Comparison of ENCODE assay signal across 27 cellular contexts in the genomic region with DNA sequence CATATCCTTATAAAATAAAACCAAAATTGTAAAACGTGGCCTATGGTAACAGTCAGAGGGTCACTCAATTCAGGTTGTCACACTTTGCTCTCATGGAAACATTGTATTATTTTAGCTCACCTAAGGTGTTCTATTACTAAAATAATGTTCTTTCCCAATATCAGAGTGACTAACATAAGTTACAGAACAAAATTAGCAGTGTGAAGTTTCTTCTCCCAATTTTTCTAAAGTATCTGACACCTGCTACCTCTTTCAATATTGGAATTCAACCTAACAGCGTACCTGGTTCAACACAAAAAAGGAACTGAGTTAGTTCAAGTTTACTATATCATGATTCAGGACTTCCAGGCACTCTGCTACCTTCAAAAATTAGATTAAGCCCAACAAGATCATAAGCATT.
DNase-seq lines count a peak whose midpoint lies in the region; ATAC-seq, FAIRE-seq and TF ChIP-seq lines count a peak whose summit lies in the region.
"Had no signal": no experiment of that assay in that cellular context is flagged by ENCODE, and none has a peak within 500 bp of the region (broad histone marks: within the 10 kb centered on the region; RNA-seq: fewer than 3 reads in every experiment).

No MANE protein-coding gene starts in this region.

- no peak for TF ChIP-seq EP300 in K562 (IDR thresholded peaks at IDR 0.05; ENCODE audit: low read length)

- no peak for DNase-seq in stimulated activated naive CD8-positive, alpha-beta T cell treated with anti-CD3 and anti-CD28 coated beads, Interleukin-15, Interleukin-2, amounts not matched to agents 100 U/mL and 50 U/mL, for 24 hours
- no peak for DNase-seq in T-helper 17 cell
- DNase-seq in K562 (ENCODE audit: extremely low read depth in 1 of 4, low spot score in 3 of 4), result no peak
- no peak for DNase-seq in KG1 (lab: John Stamatoyannopoulos, UW)
- DNase-seq in NK-92 treated with Interleukin-12 subunit alpha and Interleukin-12 subunit beta, amount 100 ng/mL, for 24 hours (lab: John Stamatoyannopoulos, UW), result no peak
- DNase-seq: activated CD4-positive, CD25-positive, alpha-beta regulatory T cell treated with anti-CD3 and anti-CD28 coated beads, Interleukin-2, amount 50 U/mL, for 72 hours; activated gamma-delta T cell; amygdala; dermis blood vessel endothelial cell; islet precursor cell; left ventricle myocardium superior; naive B cell; NCI-H1436 treated with DMSO at 0.1 percent for 48 hours; NCI-H2107; NCI-H446 treated with DMSO at 0.1 percent for 48 hours; ovary; PC-9; retina; SHP77; SW 1271; testis; uterus had no signal

- no peak overlapping the region for H3K27ac ChIP-seq in K562 (ENCODE audit: extremely low read depth, low read depth, low read length)
- H3K27ac ChIP-seq: C4-2B, cardiac muscle cell, KMS-11, ovary, PC-9, testis, uterus had no signal

- H3K27me3 Mint-ChIP-seq in stimulated activated naive CD8-positive, alpha-beta T cell treated with anti-CD3 and anti-CD28 coated beads, Interleukin-15, Interleukin-2, amounts not matched to agents 100 ng/mL and 50 ng/mL, for 24 hours, result peaks cover 3% of the 10 kb centered on the region
- no peaks in the 10 kb centered on the region for H3K27me3 Mint-ChIP-seq in T-helper 17 cell
- H3K27me3 Mint-ChIP-seq: naive B cell had no signal

- H3K27me3 ChIP-seq in K562 (ENCODE audit: control insufficient read depth in 2 of 2, insufficient read depth in 2 of 2, low read length in 2 of 2), result no peaks in the 10 kb centered on the region
- H3K27me3 ChIP-seq: cardiac muscle cell, ovary, testis, uterus had no signal

- intact Hi-C loops in K562 (cut with micrococcal nuclease), result no loop called here

- CTCF ChIA-PET in K562 (lab: Yijun Ruan, JAX; ENCODE audit: low intra/inter-chr PET ratio), result no interaction called here

- no TSS peak for BruUV-seq in K562 (replicated peaks; lab: Mats Ljungman, UMichigan)

- H4K20me1 ChIP-seq in K562 (replicated peaks; ENCODE audit: control insufficient read depth, insufficient read depth, low read length), result no peaks in the 10 kb centered on the region

- peaks cover 81% of the 10 kb centered on the region for H3K4me1 Mint-ChIP-seq in stimulated activated naive CD8-positive, alpha-beta T cell treated with anti-CD3 and anti-CD28 coated beads, Interleukin-15, Interleukin-2, amounts not matched to agents 100 ng/mL and 50 ng/mL, for 24 hours (ENCODE audit: low read depth)
- H3K4me1 Mint-ChIP-seq in T-helper 17 cell, result peaks cover 40% of the 10 kb centered on the region

- H3K4me2 ChIP-seq in K562 (ENCODE audit: insufficient read depth, low read length), result no peak overlapping the region

- in situ Hi-C loops in K562 (cut with MboI), result no loop called here

- no peak for TF ChIP-seq POLR2A in K562 (conservative IDR thresholded peaks at IDR 0.05)

- no peak overlapping the region for H2AFZ ChIP-seq in K562 (ENCODE audit: low read depth, low read length)
- H2AFZ ChIP-seq: PC-9 had no signal

- H3K27ac Mint-ChIP-seq in stimulated activated naive CD8-positive, alpha-beta T cell treated with anti-CD3 and anti-CD28 coated beads, Interleukin-15, Interleukin-2, amounts not matched to agents 100 ng/mL and 50 ng/mL, for 24 hours, result peak overlapping the region; percentile 99
- peak overlapping the region; percentile 21 for H3K27ac Mint-ChIP-seq in T-helper 17 cell
- H3K27ac Mint-ChIP-seq: naive B cell had no signal

- peak overlapping the region; percentile 95 for H3K4me3 Mint-ChIP-seq in stimulated activated naive CD8-positive, alpha-beta T cell treated with anti-CD3 and anti-CD28 coated beads, Interleukin-15, Interleukin-2, amounts not matched to agents 100 ng/mL and 50 ng/mL, for 24 hours
- no peak overlapping the region for H3K4me3 Mint-ChIP-seq in T-helper 17 cell

- FAIRE-seq in K562 (lab: Jason Lieb, UNC), result no peak

- no peaks in the 10 kb centered on the region for H3K9me3 Mint-ChIP-seq in stimulated activated naive CD8-positive, alpha-beta T cell treated with anti-CD3 and anti-CD28 coated beads, Interleukin-15, Interleukin-2, amounts not matched to agents 100 ng/mL and 50 ng/mL, for 24 hours
- H3K9me3 Mint-ChIP-seq: naive B cell had no signal

- H3K4me3 ChIP-seq in K562, result no peak overlapping the region
- H3K4me3 ChIP-seq: cardiac muscle cell, ovary, testis, uterus had no signal

- no peak for ATAC-seq in stimulated activated naive CD8-positive, alpha-beta T cell treated with anti-CD3 and anti-CD28 coated beads, Interleukin-15, Interleukin-2, amounts not matched to agents 100 U/mL and 50 U/mL, for 24 hours
- ATAC-seq in T-helper 17 cell, result no peak
- no peak for ATAC-seq in K562
- ATAC-seq in GM18498 (IDR thresholded peaks at IDR 0.05; ENCODE audit: unreplicated experiment), result no peak
- ATAC-seq: left ventricle myocardium superior had no signal

- no peak overlapping the region for H3K9ac ChIP-seq in K562 (ENCODE audit: insufficient read depth in 1 of 2, low read depth in 2 of 2, low read length in 2 of 2)
- H3K9ac ChIP-seq: KMS-11 had no signal

- H3K4me1 ChIP-seq in K562 (replicated peaks in 1 of 2; ENCODE audit: control insufficient read depth in 2 of 2, insufficient read depth in 2 of 2, low read length in 2 of 2), result peaks cover 8 to 9% of the 10 kb centered on the region in 2 experiments; a peak in 4 of 5 replicates
- H3K4me1 ChIP-seq: uterus had no signal

- POLR2A ChIA-PET in K562 (lab: Yijun Ruan, JAX), result interaction anchor here (0.6 kb wide), 1 partner anchor 35 kb away, joined by 3 read pairs; no protein-coding TSS in a partner anchor

- WGBS in K562 (ENCODE audit: insufficient coverage, low coverage, missing lambda C conversion rate), result 70% methylated on average over 2 of the region's 2 CpGs

- H3K36me3 Mint-ChIP-seq in stimulated activated naive CD8-positive, alpha-beta T cell treated with anti-CD3 and anti-CD28 coated beads, Interleukin-15, Interleukin-2, amounts not matched to agents 100 ng/mL and 50 ng/mL, for 24 hours (ENCODE audit: low read depth), result peaks cover 30% of the 10 kb centered on the region
- peaks cover 7% of the 10 kb centered on the region for H3K36me3 Mint-ChIP-seq in T-helper 17 cell (ENCODE audit: low read depth)
- H3K36me3 Mint-ChIP-seq: naive B cell had no signal

- peaks cover 36% of the 10 kb centered on the region for H3K79me2 ChIP-seq in K562 (ENCODE audit: control insufficient read depth, insufficient read depth, low read length)

- H3K36me3 ChIP-seq in K562 (ENCODE audit: control insufficient read depth, insufficient read depth, low read length), result peaks cover 8% of the 10 kb centered on the region; the same call in 2 of the 3 replicates
- H3K36me3 ChIP-seq: cardiac muscle cell, ovary, uterus had no signal

- TF ChIP-seq CTCF in K562 (IDR thresholded peaks at IDR 0.05 in 2 of 3, conservative IDR thresholded peaks at IDR 0.05 in 1 of 3; ENCODE audit: insufficient read depth in 2 of 3, low read depth in 1 of 3, low read length in 3 of 3), result no peak

- H3K9me3 ChIP-seq in T-helper 17 cell (ENCODE audit: control insufficient read depth, low read length, poor library complexity, severe bottlenecking) (no peaks in the 10 kb centered on the region), K562 (replicated peaks; ENCODE audit: control insufficient read depth, insufficient read depth, low read depth, low read length) (peaks cover 9% of the 10 kb centered on the region)
- H3K9me3 ChIP-seq: ovary, testis, uterus had no signal

- no peaks in the 10 kb centered on the region for H3K9me1 ChIP-seq in K562 (ENCODE audit: control insufficient read depth, insufficient read depth, low read length)

- TF ChIP-seq RAD21 in K562 (CRISPR knock-in tag; conservative IDR thresholded peaks at IDR 0.05 in 1 of 2, IDR thresholded peaks at IDR 0.05 in 1 of 2), result no peak

TF ChIP-seq in K562, 482 proteins besides CTCF, POLR2A, EP300 and RAD21 (continues in another document):
- TF ChIP-seq ZEB2 (IDR thresholded peaks at IDR 0.05), result 0 out of 2 replicates have a peak, but pooled peaks have one; percentile 19
- TF ChIP-seq, protein P1, sequence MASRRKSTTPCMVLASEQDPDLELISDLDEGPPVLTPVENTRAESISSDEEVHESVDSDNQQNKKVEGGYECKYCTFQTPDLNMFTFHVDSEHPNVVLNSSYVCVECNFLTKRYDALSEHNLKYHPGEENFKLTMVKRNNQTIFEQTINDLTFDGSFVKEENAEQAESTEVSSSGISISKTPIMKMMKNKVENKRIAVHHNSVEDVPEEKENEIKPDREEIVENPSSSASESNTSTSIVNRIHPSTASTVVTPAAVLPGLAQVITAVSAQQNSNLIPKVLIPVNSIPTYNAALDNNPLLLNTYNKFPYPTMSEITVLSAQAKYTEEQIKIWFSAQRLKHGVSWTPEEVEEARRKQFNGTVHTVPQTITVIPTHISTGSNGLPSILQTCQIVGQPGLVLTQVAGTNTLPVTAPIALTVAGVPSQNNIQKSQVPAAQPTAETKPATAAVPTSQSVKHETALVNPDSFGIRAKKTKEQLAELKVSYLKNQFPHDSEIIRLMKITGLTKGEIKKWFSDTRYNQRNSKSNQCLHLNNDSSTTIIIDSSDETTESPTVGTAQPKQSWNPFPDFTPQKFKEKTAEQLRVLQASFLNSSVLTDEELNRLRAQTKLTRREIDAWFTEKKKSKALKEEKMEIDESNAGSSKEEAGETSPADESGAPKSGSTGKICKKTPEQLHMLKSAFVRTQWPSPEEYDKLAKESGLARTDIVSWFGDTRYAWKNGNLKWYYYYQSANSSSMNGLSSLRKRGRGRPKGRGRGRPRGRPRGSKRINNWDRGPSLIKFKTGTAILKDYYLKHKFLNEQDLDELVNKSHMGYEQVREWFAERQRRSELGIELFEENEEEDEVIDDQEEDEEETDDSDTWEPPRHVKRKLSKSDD (conservative IDR thresholded peaks at IDR 0.05; ENCODE audit: low read length), result no peak
- no peak for TF ChIP-seq SOX6 (IDR thresholded peaks at IDR 0.05)
- TF ChIP-seq, protein P2, sequence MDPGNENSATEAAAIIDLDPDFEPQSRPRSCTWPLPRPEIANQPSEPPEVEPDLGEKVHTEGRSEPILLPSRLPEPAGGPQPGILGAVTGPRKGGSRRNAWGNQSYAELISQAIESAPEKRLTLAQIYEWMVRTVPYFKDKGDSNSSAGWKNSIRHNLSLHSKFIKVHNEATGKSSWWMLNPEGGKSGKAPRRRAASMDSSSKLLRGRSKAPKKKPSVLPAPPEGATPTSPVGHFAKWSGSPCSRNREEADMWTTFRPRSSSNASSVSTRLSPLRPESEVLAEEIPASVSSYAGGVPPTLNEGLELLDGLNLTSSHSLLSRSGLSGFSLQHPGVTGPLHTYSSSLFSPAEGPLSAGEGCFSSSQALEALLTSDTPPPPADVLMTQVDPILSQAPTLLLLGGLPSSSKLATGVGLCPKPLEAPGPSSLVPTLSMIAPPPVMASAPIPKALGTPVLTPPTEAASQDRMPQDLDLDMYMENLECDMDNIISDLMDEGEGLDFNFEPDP (CRISPR knock-in tag; IDR thresholded peaks at IDR 0.05), result no peak
- no peak for TF ChIP-seq KAT2B (IDR thresholded peaks at IDR 0.05; ENCODE audit: low read depth, low read length)
